Comparison of ENCODE assay signal across 8 cellular contexts in genomic region chr20:38434770-38435554, GRCh38. TPM values are rescaled to one million over a fixed set of nuclear protein-coding genes. Genes with fewer than 3 reads are reported as not detected.
DNase-seq lines count a peak whose midpoint lies in the region; ATAC-seq, FAIRE-seq and TF ChIP-seq lines count a peak whose summit lies in the region.

Gene SNHG17 (minus strand): TSS chr20:38435328.

- H3K27me3 ChIP-seq in right atrium auricular region (no peaks in the 10 kb centered on the region), psoas muscle (ENCODE audit: insufficient read depth in 3 of 3, low read length in 2 of 3) (no peaks in the 10 kb centered on the region)

- H3K4me1 ChIP-seq in right atrium auricular region (peaks cover 0 to 31% of the 10 kb centered on the region in 2 donors), psoas muscle (peaks cover 9% of the 10 kb centered on the region)

- H3K27ac ChIP-seq in right atrium auricular region: peak within 1 kb of the TSS; percentile 83 to 86
- H3K27ac ChIP-seq in psoas muscle: peak within 1 kb of the TSS; percentile 89

- H3K27me3 Mint-ChIP-seq in T-helper 17 cell: peaks cover 16% of the 10 kb centered on the region

- WGBS in psoas muscle, 3 donors: 2 to 5% (median 2%) methylated on average over 64 to 65 of the region's 65 CpGs

- H3K4me3 ChIP-seq in right atrium auricular region (peak within 1 kb of the TSS; percentile 61 to 76), psoas muscle (peak within 1 kb of the TSS; percentile 90)

- H3K9me3 ChIP-seq in T-helper 17 cell (ENCODE audit: control insufficient read depth, low read length, poor library complexity, severe bottlenecking) (no peaks in the 10 kb centered on the region), right atrium auricular region (no peaks in the 10 kb centered on the region), psoas muscle (no peaks in the 10 kb centered on the region)

- TF ChIP-seq CTCF in right atrium auricular region (IDR thresholded peaks at IDR 0.05) (peak; percentile 99 to 100), psoas muscle (IDR thresholded peaks at IDR 0.05) (peak; percentile 99)

- H3K4me1 Mint-ChIP-seq in T-helper 17 cell: peaks cover 24% of the 10 kb centered on the region

- peak within 1 kb of the TSS; percentile 94 for H3K27ac Mint-ChIP-seq in T-helper 17 cell

- intact Hi-C loops in psoas muscle (cut with DNase I): no loop called here

- FAIRE-seq in urothelium cell line (lab: Jason Lieb, UNC): no peak

- DNase-seq in GM04504 (ENCODE audit: low read depth) (peak; percentile 78), NCI-H1694 treated with DMSO at 0.1 percent for 48 hours (lab: John Stamatoyannopoulos, UW) (peak; percentile 69), T-helper 17 cell (peak; percentile 83 to 87 (median 83)), amygdala (lab: John Stamatoyannopoulos, UW) (peak in 55 of 56 donors; percentile 20 to 94 (median 79)), right atrium auricular region (ENCODE audit: low spot score) (peak; percentile 87), psoas muscle (peak; percentile 92 to 94), urothelium cell line (ENCODE audit: low spot score) (peak; percentile 89)

- peaks cover 5% of the 10 kb centered on the region for H3K36me3 Mint-ChIP-seq in T-helper 17 cell (ENCODE audit: low read depth)

- peak within 1 kb of the TSS; percentile 91 for H3K4me3 Mint-ChIP-seq in T-helper 17 cell

- H3K36me3 ChIP-seq in right atrium auricular region: peaks cover 34% of the 10 kb centered on the region
- peaks cover 8 to 42% of the 10 kb centered on the region in 2 donors for H3K36me3 ChIP-seq in psoas muscle (ENCODE audit: insufficient read depth in 1 of 2, low read depth in 1 of 2)

- ATAC-seq in HG02678 (IDR thresholded peaks at IDR 0.05; ENCODE audit: unreplicated experiment) (peak; percentile 67), T-helper 17 cell (peak; percentile 91), psoas muscle (peak; percentile 90 to 93 (median 92))

RNA-seq across cellular contexts. Expression of gene SNHG17, which starts in this region (rescaled TPM):
- 10 to 100 TPM; 69.2 to 99.4 TPM for total RNA-seq in T-helper 17 cell
- 10 to 100 TPM in 1 of 2 donors, 1 to 10 TPM in 1; 5.3 to 10.6 TPM for total RNA-seq in right atrium auricular region
- 10 to 100 TPM in 2 of 4 donors, 1 to 10 TPM in 2; 4.6 to 26.0 (median 14.8) TPM for total RNA-seq in psoas muscle
- polyA plus RNA-seq in psoas muscle: 10 to 100 TPM; 13.3 to 19.4 (median 18.7) TPM

Comparison
In these comparisons a context has a peak if more than half of its experiments do, and no peak if none do; other contexts are left out.
1. Peak in every context shown above with its lines: DNase-seq, ATAC-seq, H3K4me3 ChIP-seq and H3K27ac ChIP-seq.